ENCODE assay signal across 8 cellular contexts in genomic region chr7:8436965-8437364, GRCh38. TPM values are rescaled to one million over a fixed set of nuclear protein-coding genes. Genes with fewer than 3 reads are reported as not detected.
DNase-seq lines count a peak whose midpoint lies in the region; ATAC-seq and TF ChIP-seq lines count a peak whose summit lies in the region.

No MANE protein-coding gene starts in this region.

- no peak overlapping the region for H3K4me3 ChIP-seq in Peyer's patch
- H3K4me3 ChIP-seq in parathyroid adenoma (ENCODE audit: low read depth, low read length): no peak overlapping the region

- H3K9ac ChIP-seq in parathyroid adenoma: no peak overlapping the region

- peak in 4 of 6 experiments; percentile 35 to 58 (median 48) for TF ChIP-seq CTCF in Peyer's patch (IDR thresholded peaks at IDR 0.05)
- peak; percentile 59 for TF ChIP-seq CTCF in parathyroid adenoma (IDR thresholded peaks at IDR 0.05)

- H3K4me2 ChIP-seq in parathyroid adenoma (ENCODE audit: low read length): no peak overlapping the region

- no peak for TF ChIP-seq POLR2A in Peyer's patch (IDR thresholded peaks at IDR 0.05)

- no peak overlapping the region for H2AFZ ChIP-seq in parathyroid adenoma

- H3K27ac ChIP-seq in Peyer's patch: no peak overlapping the region
- H3K27ac ChIP-seq in parathyroid adenoma: no peak overlapping the region

- peak; percentile 24 for DNase-seq in Daoy (ENCODE audit: low read depth)
- peak in 2 of 3 donors; percentile 50 to 67 for DNase-seq in Peyer's patch
- DNase-seq in dermis blood vessel endothelial cell: peak; percentile 60
- DNase-seq in middle frontal gyrus (ENCODE audit: extremely low spot score, low spot score): no peak
- DNase-seq in NCI-H1694 (lab: John Stamatoyannopoulos, UW): no peak

- no peaks in the 10 kb centered on the region for H3K79me2 ChIP-seq in parathyroid adenoma

- H3K4me1 ChIP-seq in Peyer's patch (peaks cover 0 to 9% (median 0%) of the 10 kb centered on the region in 4 donors), parathyroid adenoma (peaks cover 3% of the 10 kb centered on the region)

- no peaks in the 10 kb centered on the region for H3K9me3 ChIP-seq in Peyer's patch
- H3K9me3 ChIP-seq in parathyroid adenoma (ENCODE audit: control insufficient read depth, low read length): no peaks in the 10 kb centered on the region

- ATAC-seq in GM19328 (IDR thresholded peaks at IDR 0.05; ENCODE audit: unreplicated experiment): peak; percentile 63
- ATAC-seq in HG03280 (IDR thresholded peaks at IDR 0.05; ENCODE audit: unreplicated experiment): peak; percentile 84

- peaks cover 0 to 32% of the 10 kb centered on the region in 2 donors for H3K27me3 ChIP-seq in Peyer's patch
- peaks cover 8% of the 10 kb centered on the region for H3K27me3 ChIP-seq in parathyroid adenoma (ENCODE audit: control insufficient read depth, insufficient read depth, low read length)

- H3K36me3 ChIP-seq in Peyer's patch (no peaks in the 10 kb centered on the region), parathyroid adenoma (ENCODE audit: control insufficient read depth, insufficient read depth, low read length) (no peaks in the 10 kb centered on the region)

RNA-seq across cellular contexts. Expression of gene NXPH1, which starts 3.6 kb away (rescaled TPM):
- not detected in 2 replicates for total RNA-seq in Daoy (2014; rRNA removed; shearing (Covaris generic))
- total RNA-seq in Peyer's patch: not detected
- not detected in 2 replicates for total RNA-seq in dermis blood vessel endothelial cell

Comparison
In these comparisons a context has a peak if more than half of its experiments do, and no peak if none do; other contexts are left out.
1. DNase-seq: peak in Daoy (single experiment), Peyer's patch (2 of 3) and dermis blood vessel endothelial cell (single experiment); none in middle frontal gyrus (single experiment) and NCI-H1694 (single experiment).